In genomic region chr4:86893136-86893535, GRCh38 we compare ENCODE assay signal across 3 cellular contexts.
TF ChIP-seq lines count a peak whose summit lies in the region.

No MANE protein-coding gene starts in this region.

TF ChIP-seq in A549, 52 proteins besides CTCF, POLR2A, EP300 and RAD21:
- TF ChIP-seq SMC3 (IDR thresholded peaks at IDR 0.05) = no peak
- TF ChIP-seq TP53 (CRISPR knock-in tag; IDR thresholded peaks at IDR 0.05) = no peak
- no peak for TF ChIP-seq NR3C1 (IDR thresholded peaks at IDR 0.05)
- no peak for TF ChIP-seq BCL3 (IDR thresholded peaks at IDR 0.05)
- no peak for TF ChIP-seq CHD4 (IDR thresholded peaks at IDR 0.05; ENCODE audit: borderline replicate concordance)
- no peak for TF ChIP-seq RFX5 (IDR thresholded peaks at IDR 0.05)
- TF ChIP-seq EHF (CRISPR knock-in tag; IDR thresholded peaks at IDR 0.05) = no peak
- TF ChIP-seq CBX8 (IDR thresholded peaks at IDR 0.05) = no peak
- TF ChIP-seq TFCP2L1 (CRISPR knock-in tag; IDR thresholded peaks at IDR 0.05) = no peak
- no peak for TF ChIP-seq CEBPB (IDR thresholded peaks at IDR 0.05)
- no peak for TF ChIP-seq EHMT2 (IDR thresholded peaks at IDR 0.05; ENCODE audit: low read depth)
- no peak for TF ChIP-seq RCOR1 (IDR thresholded peaks at IDR 0.05; ENCODE audit: low read depth, low read length)

TF ChIP-seq in GM23338, 12 proteins besides CTCF, POLR2A, EP300 and RAD21 (continues in another document):
- TF ChIP-seq ZNF462 (CRISPR knock-in tag; IDR thresholded peaks at IDR 0.05) = no peak
- no peak for TF ChIP-seq POLR2AphosphoS5 (IDR thresholded peaks at IDR 0.05; ENCODE audit: low read depth)
- no peak for TF ChIP-seq REST (IDR thresholded peaks at IDR 0.05; ENCODE audit: unreplicated experiment)
- TF ChIP-seq, protein P1, sequence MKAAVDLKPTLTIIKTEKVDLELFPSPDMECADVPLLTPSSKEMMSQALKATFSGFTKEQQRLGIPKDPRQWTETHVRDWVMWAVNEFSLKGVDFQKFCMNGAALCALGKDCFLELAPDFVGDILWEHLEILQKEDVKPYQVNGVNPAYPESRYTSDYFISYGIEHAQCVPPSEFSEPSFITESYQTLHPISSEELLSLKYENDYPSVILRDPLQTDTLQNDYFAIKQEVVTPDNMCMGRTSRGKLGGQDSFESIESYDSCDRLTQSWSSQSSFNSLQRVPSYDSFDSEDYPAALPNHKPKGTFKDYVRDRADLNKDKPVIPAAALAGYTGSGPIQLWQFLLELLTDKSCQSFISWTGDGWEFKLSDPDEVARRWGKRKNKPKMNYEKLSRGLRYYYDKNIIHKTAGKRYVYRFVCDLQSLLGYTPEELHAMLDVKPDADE (IDR thresholded peaks at IDR 0.05) = no peak
- TF ChIP-seq NANOG (IDR thresholded peaks at IDR 0.05; ENCODE audit: borderline replicate concordance) = no peak
- no peak for TF ChIP-seq EZH2 (IDR thresholded peaks at IDR 0.05; ENCODE audit: low read depth, unreplicated experiment)
- no peak for TF ChIP-seq STAT1 (IDR thresholded peaks at IDR 0.05; ENCODE audit: unreplicated experiment)
- no peak for TF ChIP-seq JUNB (IDR thresholded peaks at IDR 0.05; ENCODE audit: unreplicated experiment)
- TF ChIP-seq ZNF114 (CRISPR knock-in tag; IDR thresholded peaks at IDR 0.05) = no peak

TF ChIP-seq in GM12878, 131 proteins besides CTCF, POLR2A, EP300 and RAD21:
- TF ChIP-seq WRNIP1 (IDR thresholded peaks at IDR 0.05; ENCODE audit: borderline replicate concordance, low read depth, low read length) (no peak), ELK1 (IDR thresholded peaks at IDR 0.05; ENCODE audit: low read depth, low read length) (no peak)
TF ChIP-seq in GM12878: peak in this region for 0.
